8 cellular contexts compared by ENCODE assay signal in the genomic region with DNA sequence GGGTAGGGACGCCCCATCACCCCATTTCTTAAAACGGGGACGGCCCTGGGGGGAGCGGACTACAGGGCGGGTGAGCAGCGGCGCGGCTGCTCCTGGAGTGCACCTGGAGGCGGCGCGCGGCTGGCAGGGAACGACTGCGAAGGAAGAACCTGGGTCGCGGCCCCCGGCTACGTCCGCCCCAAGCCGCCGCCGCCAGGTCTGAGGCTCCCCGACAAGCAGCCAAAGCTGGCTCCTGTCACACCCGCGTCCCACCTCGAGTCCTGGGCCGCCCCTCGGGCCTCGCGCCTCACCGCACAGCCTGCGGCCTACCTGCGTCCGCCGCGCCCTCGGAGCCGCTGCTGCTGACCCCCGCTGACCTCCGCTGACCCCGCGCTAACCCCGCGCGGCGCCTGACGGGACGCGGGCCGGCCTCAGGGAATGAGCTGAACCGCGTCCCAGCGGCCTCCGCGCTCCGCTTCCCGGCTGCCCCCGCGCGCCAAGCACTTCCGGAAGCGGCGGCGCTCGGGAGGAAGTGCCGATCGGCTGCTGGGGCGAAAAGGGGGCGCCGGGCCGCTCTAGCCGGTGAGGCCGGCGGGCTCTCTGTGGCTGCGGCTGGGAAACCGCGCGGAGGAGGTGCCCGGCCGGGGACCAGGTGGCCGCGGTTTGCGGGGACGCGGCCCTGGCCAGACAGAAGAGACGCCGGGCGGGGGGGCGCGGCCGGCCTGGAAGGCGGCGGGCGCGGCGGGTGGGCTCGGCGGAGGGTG. TPM values are rescaled to one million over a fixed set of nuclear protein-coding genes. Genes with fewer than 3 reads are reported as not detected.
A peak's percentile ranks its signal among the peaks of the same experiment; 100 is the strongest.
DNase-seq lines count a peak whose midpoint lies in the region; ATAC-seq and TF ChIP-seq lines count a peak whose summit lies in the region.

A gene with protein sequence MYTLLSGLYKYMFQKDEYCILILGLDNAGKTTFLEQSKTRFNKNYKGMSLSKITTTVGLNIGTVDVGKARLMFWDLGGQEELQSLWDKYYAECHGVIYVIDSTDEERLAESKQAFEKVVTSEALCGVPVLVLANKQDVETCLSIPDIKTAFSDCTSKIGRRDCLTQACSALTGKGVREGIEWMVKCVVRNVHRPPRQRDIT (minus strand): TSS at position 419 of the 743 bp plus-strand sequence. CDS start 885 bp downstream, outside the sequence.
A gene with protein sequence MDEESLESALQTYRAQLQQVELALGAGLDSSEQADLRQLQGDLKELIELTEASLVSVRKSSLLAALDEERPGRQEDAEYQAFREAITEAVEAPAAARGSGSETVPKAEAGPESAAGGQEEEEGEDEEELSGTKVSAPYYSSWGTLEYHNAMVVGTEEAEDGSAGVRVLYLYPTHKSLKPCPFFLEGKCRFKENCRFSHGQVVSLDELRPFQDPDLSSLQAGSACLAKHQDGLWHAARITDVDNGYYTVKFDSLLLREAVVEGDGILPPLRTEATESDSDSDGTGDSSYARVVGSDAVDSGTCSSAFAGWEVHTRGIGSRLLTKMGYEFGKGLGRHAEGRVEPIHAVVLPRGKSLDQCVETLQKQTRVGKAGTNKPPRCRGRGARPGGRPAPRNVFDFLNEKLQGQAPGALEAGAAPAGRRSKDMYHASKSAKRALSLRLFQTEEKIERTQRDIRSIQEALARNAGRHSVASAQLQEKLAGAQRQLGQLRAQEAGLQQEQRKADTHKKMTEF (plus strand): TSS at position 482 of the 743 bp plus-strand sequence. CDS start 542 bp downstream, outside the sequence.

- H3K4me1 Mint-ChIP-seq in activated T-helper 2 cell treated with anti-CD3 and anti-CD28 coated beads, Interferon-gamma antibody, Interleukin-2, Interleukin-4, amounts not matched to agents 10 μg/mL and 5 μg/mL and 100 μg/mL, durations not matched to agents 14 hours and 24 hours and 36 hours (ENCODE audit: low read depth) = peaks cover 36% of the 10 kb centered on the region
- H3K4me1 Mint-ChIP-seq in natural killer cell = peaks cover 37 to 42% of the 10 kb centered on the region in 2 donors

- H3K36me3 Mint-ChIP-seq in activated T-helper 2 cell treated with anti-CD3 and anti-CD28 coated beads, Interferon-gamma antibody, Interleukin-2, Interleukin-4, amounts not matched to agents 10 μg/mL and 5 μg/mL and 100 μg/mL, durations not matched to agents 14 hours and 24 hours and 36 hours (ENCODE audit: low read depth) = peaks cover 68% of the 10 kb centered on the region
- H3K36me3 Mint-ChIP-seq in natural killer cell = peaks cover 7% of the 10 kb centered on the region

- TF ChIP-seq CTCF in LNCaP clone FGC (IDR thresholded peaks at IDR 0.05; ENCODE audit: control insufficient read depth, extremely low read depth, insufficient read depth) (no peak), fibroblast of pulmonary artery (IDR thresholded peaks at IDR 0.05; ENCODE audit: low read length, missing control alignments) (no peak), natural killer cell (IDR thresholded peaks at IDR 0.05) (no peak)

- peaks cover 7% of the 10 kb centered on the region for H3K9me3 Mint-ChIP-seq in activated T-helper 2 cell treated with anti-CD3 and anti-CD28 coated beads, Interferon-gamma antibody, Interleukin-2, Interleukin-4, amounts not matched to agents 10 μg/mL and 5 μg/mL and 100 μg/mL, durations not matched to agents 14 hours and 24 hours and 36 hours
- no peaks in the 10 kb centered on the region for H3K9me3 Mint-ChIP-seq in natural killer cell

- intact Hi-C loops in activated T-helper 2 cell treated with anti-CD3 and anti-CD28 coated beads, Interferon-gamma antibody, Interleukin-2, Interleukin-4, amounts not matched to agents 10 μg/mL and 5 μg/mL and 100 μg/mL, durations not matched to agents 14 hours and 24 hours and 36 hours (cut with micrococcal nuclease) = loop anchor here (1.0 to 10.0 kb wide), 4 partner anchors 35 to 267 kb away; a partner anchor contains a TSS
- intact Hi-C loops in natural killer cell (cut with micrococcal nuclease) = loop anchor here (1.0 to 5.0 kb wide), 3 partner anchors 35 to 158 kb away; a partner anchor contains a TSS

- H3K4me3 ChIP-seq in LNCaP clone FGC (ENCODE audit: low read depth, low read length) = peak within 1 kb of the TSS; percentile 95
- H3K4me3 ChIP-seq in fibroblast of pulmonary artery (replicated peaks; ENCODE audit: low read depth, low read length) = peak within 1 kb of the TSS; percentile 74

- H3K27me3 Mint-ChIP-seq in activated T-helper 2 cell treated with anti-CD3 and anti-CD28 coated beads, Interferon-gamma antibody, Interleukin-2, Interleukin-4, amounts not matched to agents 10 μg/mL and 5 μg/mL and 100 μg/mL, durations not matched to agents 14 hours and 24 hours and 36 hours (ENCODE audit: low read depth) = no peaks in the 10 kb centered on the region
- H3K27me3 Mint-ChIP-seq in natural killer cell (ENCODE audit: low read depth in 2 of 2) = no peaks in the 10 kb centered on the region

- ATAC-seq in GM21825 (IDR thresholded peaks at IDR 0.05; ENCODE audit: unreplicated experiment) (peak; percentile 65), natural killer cell (peak; percentile 85 to 92 (median 88))

- DNase-seq in DMS79 (lab: John Stamatoyannopoulos, UW) (peak; percentile 79), LNCaP clone FGC (ENCODE audit: low read depth) (peak; percentile 48), fibroblast of pulmonary artery (ENCODE audit: low read depth) (peak; percentile 79), natural killer cell (peak; percentile 84)
- peak; percentile 87 for DNase-seq in activated T-helper 2 cell treated with anti-CD3 and anti-CD28 coated beads, Interferon-gamma antibody, Interleukin-2, Interleukin-4, amounts not matched to agents 10 μg/mL and 5 μg/mL and 100 μg/mL, durations not matched to agents 14 hours and 24 hours and 36 hours (ENCODE audit: low spot score)
- peak; percentile 86 for DNase-seq in stimulated activated naive CD4-positive, alpha-beta T cell treated with Interleukin-2 at 50 U/mL for 16 hours (lab: John Stamatoyannopoulos, UW)

- H3K4me3 Mint-ChIP-seq in activated T-helper 2 cell treated with anti-CD3 and anti-CD28 coated beads, Interferon-gamma antibody, Interleukin-2, Interleukin-4, amounts not matched to agents 10 μg/mL and 5 μg/mL and 100 μg/mL, durations not matched to agents 14 hours and 24 hours and 36 hours (ENCODE audit: low read depth) = peak within 1 kb of the TSS; percentile 87
- peak within 1 kb of the TSS; percentile 84 for H3K4me3 Mint-ChIP-seq in natural killer cell

- peak within 1 kb of the TSS; percentile 60 for H3K27ac Mint-ChIP-seq in activated T-helper 2 cell treated with anti-CD3 and anti-CD28 coated beads, Interferon-gamma antibody, Interleukin-2, Interleukin-4, amounts not matched to agents 10 μg/mL and 5 μg/mL and 100 μg/mL, durations not matched to agents 14 hours and 24 hours and 36 hours
- H3K27ac Mint-ChIP-seq in natural killer cell = peak within 1 kb of the TSS; percentile 83 to 87

- peak; percentile 69 for TF ChIP-seq POLR2A in Raji (IDR thresholded peaks at IDR 0.05; ENCODE audit: insufficient read depth, low read depth, low read length)

RNA-seq across cellular contexts. Expression of the first gene that starts in this region (rescaled TPM):
- total RNA-seq in activated T-helper 2 cell treated with anti-CD3 and anti-CD28 coated beads, Interferon-gamma antibody, Interleukin-2, Interleukin-4, amounts not matched to agents 10 μg/mL and 5 μg/mL and 100 μg/mL, durations not matched to agents 14 hours and 24 hours and 36 hours = 59.0 and 59.1 TPM in 2 replicates
- 10 to 100 TPM; 43.9 to 55.8 (median 50.6) TPM for total RNA-seq in natural killer cell

RNA-seq across cellular contexts. Expression of the second gene that starts in this region (rescaled TPM):
- 29.0 and 36.1 TPM in 2 replicates for total RNA-seq in activated T-helper 2 cell treated with anti-CD3 and anti-CD28 coated beads, Interferon-gamma antibody, Interleukin-2, Interleukin-4, amounts not matched to agents 10 μg/mL and 5 μg/mL and 100 μg/mL, durations not matched to agents 14 hours and 24 hours and 36 hours
- 10 to 100 TPM; 39.3 to 47.7 (median 46.1) TPM for total RNA-seq in natural killer cell

Comparison
In these comparisons a context has a peak if more than half of its experiments do, and no peak if none do; other contexts are left out.
1. Peak in every context shown above with its lines: DNase-seq, ATAC-seq and H3K4me3 ChIP-seq.